Comparison of ENCODE assay signal across 3 cellular contexts in the genomic region with DNA sequence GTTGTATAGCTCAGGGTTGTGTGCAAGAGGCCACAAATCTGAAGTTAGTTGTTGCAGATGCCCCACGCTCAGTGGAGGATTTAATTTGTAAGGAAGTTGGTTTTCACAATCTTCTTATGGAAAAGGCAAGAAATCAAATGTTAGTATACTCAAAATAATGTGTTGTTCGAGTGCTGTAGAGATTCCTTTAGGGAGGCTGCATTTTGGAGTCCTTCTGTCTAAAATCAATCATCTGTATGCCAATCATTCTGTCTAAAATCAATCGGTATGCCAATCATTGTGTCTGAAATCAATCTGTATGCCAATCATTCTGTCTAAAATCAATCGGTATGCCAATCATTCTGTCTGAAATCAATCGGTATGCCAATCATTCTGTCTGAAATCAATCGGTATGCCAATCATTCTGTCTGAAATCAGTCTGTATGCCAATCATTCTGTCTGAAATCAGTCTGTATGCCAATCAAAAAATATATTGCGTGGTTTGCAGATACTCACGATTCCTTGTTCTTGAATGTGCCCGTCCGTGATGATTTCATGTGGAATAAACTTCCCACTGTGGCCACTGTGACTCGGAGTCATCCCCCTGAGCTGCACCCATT. TPM values are rescaled to one million over a fixed set of nuclear protein-coding genes. Genes with fewer than 3 reads are reported as not detected.
"Had no signal": no experiment of that assay in that cellular context is flagged by ENCODE, and none has a peak within 500 bp of the region (broad histone marks: within the 10 kb centered on the region; RNA-seq: fewer than 3 reads in every experiment).

No MANE protein-coding gene starts in this region.

RNA-seq across cellular contexts. Expression of gene VIPR2, which starts 19.1 kb away (rescaled TPM):
- total RNA-seq: LHCN-M2, M059J, MCF 10A had no signal
